In the genomic region with DNA sequence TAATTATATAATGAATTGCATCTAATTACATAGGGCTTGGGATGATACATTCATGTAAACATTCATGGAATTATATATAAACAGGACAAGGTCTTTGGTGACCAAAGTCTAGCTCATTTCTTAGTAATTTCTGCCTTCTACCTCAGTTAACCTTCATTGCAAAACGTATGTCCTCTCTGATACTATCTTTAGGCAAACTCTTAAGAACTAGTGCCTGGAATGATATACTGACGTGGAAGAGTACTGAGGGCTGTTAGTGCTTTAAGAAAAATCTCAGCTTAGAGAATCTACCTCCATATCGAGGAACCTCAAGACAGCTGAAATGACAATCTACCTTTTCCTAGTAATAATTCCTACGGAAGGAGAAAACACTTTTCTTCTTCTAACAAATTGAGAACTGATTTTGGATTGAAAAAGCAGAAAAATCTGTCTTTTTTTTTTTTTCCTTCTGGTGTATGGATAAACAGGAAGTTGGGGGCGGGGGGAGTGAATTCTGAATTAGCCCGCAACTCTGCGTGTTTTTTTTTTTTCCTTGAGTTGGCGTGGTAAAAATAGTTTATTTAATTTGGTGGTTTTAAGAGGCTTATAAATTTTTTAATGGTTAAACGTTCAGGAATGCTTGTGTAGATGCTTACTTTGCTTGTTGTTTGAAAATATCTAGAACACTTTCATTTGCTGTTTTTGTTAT, we compare ENCODE assay signal across 16 cellular contexts. TPM values are rescaled to one million over a fixed set of nuclear protein-coding genes. Genes with fewer than 3 reads are reported as not detected.
DNase-seq lines count a peak whose midpoint lies in the region; ATAC-seq and TF ChIP-seq lines count a peak whose summit lies in the region.
"Had no signal": no experiment of that assay in that cellular context is flagged by ENCODE, and none has a peak within 500 bp of the region (broad histone marks: within the 10 kb centered on the region; RNA-seq: fewer than 3 reads in every experiment).

No MANE protein-coding gene starts in this region.

- H3K36me3 Mint-ChIP-seq in activated naive CD4-positive, alpha-beta T cell treated with anti-CD3 and anti-CD28 coated beads for 36 hours (ENCODE audit: low read depth), result no peaks in the 10 kb centered on the region
- H3K36me3 Mint-ChIP-seq: activated naive CD4-positive, alpha-beta T cell treated with anti-CD3 and anti-CD28 coated beads, Interleukin-2, amount 50 U/mL, for 24 hours; naive thymus-derived CD4-positive, alpha-beta T cell had no signal

- ATAC-seq in lower lobe of right lung, result no peak
- ATAC-seq: gastroesophageal sphincter; HCT116; naive thymus-derived CD4-positive, alpha-beta T cell had no signal

- TF ChIP-seq CTCF in lower lobe of right lung (IDR thresholded peaks at IDR 0.05), result no peak
- no peak for TF ChIP-seq CTCF in tibial artery (IDR thresholded peaks at IDR 0.05)
- TF ChIP-seq CTCF in GM10248 (IDR thresholded peaks at IDR 0.05; ENCODE audit: control extremely low read depth, extremely low read depth, low read depth, missing control alignments), result no peak

- H3K9me3 ChIP-seq in lower lobe of right lung (no peaks in the 10 kb centered on the region), tibial artery (no peaks in the 10 kb centered on the region)
- H3K9me3 ChIP-seq: Caco-2, gastroesophageal sphincter, stomach had no signal

- no peak overlapping the region for H3K27ac Mint-ChIP-seq in activated naive CD4-positive, alpha-beta T cell treated with anti-CD3 and anti-CD28 coated beads for 36 hours
- H3K27ac Mint-ChIP-seq: activated naive CD4-positive, alpha-beta T cell treated with anti-CD3 and anti-CD28 coated beads, Interleukin-2, amount 50 U/mL, for 24 hours; naive thymus-derived CD4-positive, alpha-beta T cell had no signal

- H3K27me3 Mint-ChIP-seq in activated naive CD4-positive, alpha-beta T cell treated with anti-CD3 and anti-CD28 coated beads for 36 hours (ENCODE audit: low read depth), result peaks cover 4% of the 10 kb centered on the region

- H3K36me3 ChIP-seq in lower lobe of right lung, result no peaks in the 10 kb centered on the region
- no peaks in the 10 kb centered on the region for H3K36me3 ChIP-seq in tibial artery
- H3K36me3 ChIP-seq: gastroesophageal sphincter, stomach had no signal

- H3K27me3 ChIP-seq in lower lobe of right lung (ENCODE audit: low read depth), result no peaks in the 10 kb centered on the region
- H3K27me3 ChIP-seq in tibial artery, result no peaks in the 10 kb centered on the region
- H3K27me3 ChIP-seq: gastroesophageal sphincter, stomach had no signal

- peaks cover 3% of the 10 kb centered on the region for H3K4me1 Mint-ChIP-seq in activated naive CD4-positive, alpha-beta T cell treated with anti-CD3 and anti-CD28 coated beads for 36 hours (ENCODE audit: low read depth)

- H3K4me3 ChIP-seq in lower lobe of right lung, result no peak overlapping the region
- peak overlapping the region; percentile 14 to 20 for H3K4me3 ChIP-seq in tibial artery
- H3K4me3 ChIP-seq: gastroesophageal sphincter, stomach had no signal

- intact Hi-C loops in lower lobe of right lung (cut with DNase I) (no loop called here), tibial artery (cut with DNase I; ENCODE audit: low total_unique reads) (no loop called here)
- intact Hi-C loops in activated naive CD4-positive, alpha-beta T cell treated with anti-CD3 and anti-CD28 coated beads for 36 hours (cut with micrococcal nuclease), result no loop called here

- H3K4me1 ChIP-seq in lower lobe of right lung, result peaks cover 37% of the 10 kb centered on the region
- H3K4me1 ChIP-seq in tibial artery, result peaks cover 7 to 63% (median 29%) of the 10 kb centered on the region in 4 donors
- H3K4me1 ChIP-seq: Caco-2 had no signal

- DNase-seq in HCEC 1CT, result peak; percentile 25
- DNase-seq in amniotic epithelial cell (ENCODE audit: low read depth), result peak; percentile 84
- no peak for DNase-seq in lower lobe of right lung
- no peak for DNase-seq in tibial artery
- no peak for DNase-seq in iPS-NIHi11 (ENCODE audit: low spot score)
- no peak for DNase-seq in NCI-H446 treated with DMSO at 0.1 percent for 48 hours (lab: John Stamatoyannopoulos, UW)
- no peak for DNase-seq in GM10248 (ENCODE audit: extremely low spot score)
- no peak for DNase-seq in activated naive CD4-positive, alpha-beta T cell treated with anti-CD3 and anti-CD28 coated beads for 36 hours
- DNase-seq: Caco-2; naive thymus-derived CD4-positive, alpha-beta T cell; NCI-H2081; SIG-M5; stomach had no signal

- peak overlapping the region; percentile 29 for H3K27ac ChIP-seq in lower lobe of right lung
- peak overlapping the region; percentile 66 to 78 for H3K27ac ChIP-seq in tibial artery

- H3K9me3 Mint-ChIP-seq in activated naive CD4-positive, alpha-beta T cell treated with anti-CD3 and anti-CD28 coated beads for 36 hours, result no peaks in the 10 kb centered on the region
- H3K9me3 Mint-ChIP-seq: activated naive CD4-positive, alpha-beta T cell treated with anti-CD3 and anti-CD28 coated beads, Interleukin-2, amount 50 U/mL, for 24 hours; naive thymus-derived CD4-positive, alpha-beta T cell had no signal

- POLR2A ChIA-PET in GM10248 (lab: Yijun Ruan, JAX), result no interaction called here

- no peak overlapping the region for H3K4me3 Mint-ChIP-seq in activated naive CD4-positive, alpha-beta T cell treated with anti-CD3 and anti-CD28 coated beads for 36 hours
- H3K4me3 Mint-ChIP-seq: activated naive CD4-positive, alpha-beta T cell treated with anti-CD3 and anti-CD28 coated beads, Interleukin-2, amount 50 U/mL, for 24 hours had no signal

- CTCF ChIA-PET in GM10248 (lab: Yijun Ruan, JAX), result interaction anchor here (1.0 kb wide), 1 partner anchor 32 kb away, joined by 3 read pairs; no protein-coding TSS in a partner anchor
- CTCF ChIA-PET in activated naive CD4-positive, alpha-beta T cell treated with anti-CD3 and anti-CD28 coated beads for 36 hours (lab: Charles Lee), result no interaction called here

RNA-seq across cellular contexts. Expression of gene RARB, which starts 43.2 kb away (rescaled TPM):
- 5.6 TPM for total RNA-seq in lower lobe of right lung
- not detected for total RNA-seq in activated naive CD4-positive, alpha-beta T cell treated with anti-CD3 and anti-CD28 coated beads for 36 hours
- total RNA-seq: naive thymus-derived CD4-positive, alpha-beta T cell had no signal

Comparison
In these comparisons a context has a peak if more than half of its experiments do, and no peak if none do; other contexts are left out.
1. DNase-seq: peak in HCEC 1CT (single experiment) and amniotic epithelial cell (single experiment); none in lower lobe of right lung (single experiment), tibial artery (0 of 2), iPS-NIHi11 (single experiment), NCI-H446 treated with DMSO at 0.1 percent for 48 hours (single experiment), GM10248 (single experiment) and activated naive CD4-positive, alpha-beta T cell treated with anti-CD3 and anti-CD28 coated beads for 36 hours (single experiment).